ENCODE assay signal across 8 cellular contexts in the genomic region with DNA sequence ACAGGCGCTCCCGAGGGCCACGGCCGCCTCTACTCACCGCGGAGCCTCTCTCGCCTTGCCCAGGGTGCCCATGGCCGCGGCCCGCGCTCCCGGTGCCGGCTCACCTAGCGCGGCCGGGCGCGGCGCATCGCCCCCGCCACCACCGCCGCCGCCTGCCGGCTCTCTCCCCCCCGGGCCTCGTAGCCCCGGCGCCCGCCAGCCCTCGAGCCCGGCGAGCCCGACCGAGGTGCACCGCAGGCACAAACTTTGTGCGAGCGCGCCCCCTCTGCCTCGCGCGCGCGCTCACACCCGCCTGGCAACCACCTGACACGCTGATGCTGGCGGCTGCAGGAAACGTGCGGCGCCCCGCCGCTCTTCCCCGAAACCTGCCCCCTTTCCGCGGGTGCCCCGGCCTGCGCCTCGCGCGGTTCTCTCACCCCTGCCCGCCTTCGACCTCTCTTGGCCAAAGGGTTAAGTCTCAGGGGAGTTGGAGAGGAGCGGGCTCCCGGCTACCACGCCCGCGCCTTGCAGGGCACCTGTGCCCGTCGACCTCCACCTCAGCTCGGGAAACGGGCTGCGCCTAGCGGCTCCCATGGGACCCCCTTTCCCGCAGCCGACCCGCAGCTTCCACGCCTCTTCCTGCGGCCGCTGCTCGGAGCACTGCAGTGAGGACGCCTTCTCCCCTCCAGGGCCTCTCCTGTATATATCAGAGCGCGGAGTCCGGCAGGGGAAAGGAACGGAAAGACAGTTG. TPM values are rescaled to one million over a fixed set of nuclear protein-coding genes. Genes with fewer than 3 reads are reported as not detected.
DNase-seq lines count a peak whose midpoint lies in the region; TF ChIP-seq lines count a peak whose summit lies in the region.

A gene (minus strand): TSS at position 258 of the 730 bp plus-strand sequence. CDS start 186 bp downstream, at position 72.

- H3K9ac ChIP-seq in Loucy (ENCODE audit: low read depth, low read length, poor library complexity, severe bottlenecking), result peak within 1 kb of the TSS; percentile 70

- H3K4me2 ChIP-seq in Loucy (ENCODE audit: low read depth, low read length, poor library complexity, severe bottlenecking), result peak within 1 kb of the TSS; percentile 90

- H2AFZ ChIP-seq in Loucy (ENCODE audit: low read length), result peak within 1 kb of the TSS; percentile 80

- peaks cover 12% of the 10 kb centered on the region for H4K20me1 ChIP-seq in Loucy (ENCODE audit: insufficient read depth, low read length, poor library complexity, severe bottlenecking)

- TF ChIP-seq CTCF in GM12875 (IDR thresholded peaks at IDR 0.05; ENCODE audit: borderline replicate concordance, insufficient read depth, low read depth, low read length) (peak; percentile 60), Loucy (conservative IDR thresholded peaks at IDR 0.05; ENCODE audit: low read length) (0 out of 2 replicates have a peak, but pooled peaks have one; percentile 12), lower leg skin (IDR thresholded peaks at IDR 0.05) (no peak)

- DNase-seq in H4 (ENCODE audit: low spot score), result peak; percentile 19
- peak; percentile 87 for DNase-seq in activated CD4-positive, CD25-positive, alpha-beta regulatory T cell treated with anti-CD3 and anti-CD28 coated beads, Interleukin-2, amount 50 U/mL, for 72 hours
- DNase-seq in cerebellum (ENCODE audit: low spot score), result peak; percentile 79
- DNase-seq in lower leg skin (ENCODE audit: low spot score in 2 of 2), result peak in 1 of 2 donors; percentile 90
- peak; percentile 69 to 82 (median 74) for DNase-seq in stimulated activated CD4-positive, alpha-beta T cell treated with anti-CD3 and anti-CD28 coated beads, TNF-alpha, amount 100 ng/mL, for 24 hours (ENCODE audit: low read depth in 3 of 3)
- no peak for DNase-seq in pons (ENCODE audit: low spot score)

- TF ChIP-seq POLR2A in lower leg skin (IDR thresholded peaks at IDR 0.05), result no peak

- peak within 1 kb of the TSS; percentile 90 for H3K4me3 ChIP-seq in GM12875 (ENCODE audit: low read depth, low read length)
- peak within 1 kb of the TSS; percentile 74 for H3K4me3 ChIP-seq in Loucy (ENCODE audit: low read length, poor library complexity, severe bottlenecking)
- H3K4me3 ChIP-seq in lower leg skin (ENCODE audit: low read depth, poor library complexity, severe bottlenecking), result peak within 1 kb of the TSS; percentile 22

- WGBS in lower leg skin, 2 donors, result 4 to 11% methylated on average over 30 to 79 of the region's 85 CpGs

- peaks cover 42% of the 10 kb centered on the region for H3K79me2 ChIP-seq in Loucy (ENCODE audit: insufficient read depth, low read length)

- H3K4me1 ChIP-seq in Loucy (ENCODE audit: insufficient read depth, low read length, poor library complexity, severe bottlenecking), result peaks cover 64% of the 10 kb centered on the region

- intact Hi-C loops in lower leg skin (cut with DNase I; ENCODE audit: low total_unique reads), result loop anchor here (5.0 kb wide), 1 partner anchor 118 kb away; no protein-coding TSS in a partner anchor

- H3K27me3 ChIP-seq in Loucy (ENCODE audit: insufficient read depth, low read length, poor library complexity, severe bottlenecking), result no peaks in the 10 kb centered on the region

- H3K9me2 ChIP-seq in Loucy (replicated peaks; ENCODE audit: low read depth, low read length), result no peaks in the 10 kb centered on the region

- no peaks in the 10 kb centered on the region for H3K36me3 ChIP-seq in Loucy (ENCODE audit: insufficient read depth, low read length)

- H3K9me3 ChIP-seq in Loucy (ENCODE audit: insufficient read depth, low read depth, low read length), result no peaks in the 10 kb centered on the region

- peaks cover 5% of the 10 kb centered on the region; the same call in 1 of the 2 replicates for H3F3A ChIP-seq in Loucy (ENCODE audit: low read depth)

RNA-seq across cellular contexts. Expression of the gene that starts here (rescaled TPM):
- 0.18 and 0.29 TPM in 2 replicates for total RNA-seq in H4 (2014; rRNA removed; shearing (Covaris generic))
- total RNA-seq in cerebellum (10.2 TPM), lower leg skin (10 to 100 TPM; 15.0 to 23.1 (median 19.5) TPM)

Comparison
In these comparisons a context has a peak if more than half of its experiments do, and no peak if none do; other contexts are left out.
1. Peak in DNase-seq in H4; RNA of the gene not detected or under 1 TPM.
2. H3K4me3 ChIP-seq: peak in every context shown above with its lines; median percentile 90 in GM12875; 74 in Loucy; 22 in lower leg skin.
3. CTCF ChIP-seq: peak in GM12875 (single experiment) and Loucy (single experiment); none in lower leg skin (0 of 3).